ENCODE assay signal across 17 cellular contexts in genomic region chr10:124325658-124325965, GRCh38.
A peak's percentile ranks its signal among the peaks of the same experiment; 100 is the strongest.
DNase-seq lines count a peak whose midpoint lies in the region; ATAC-seq lines count a peak whose summit lies in the region.
"Had no signal": no experiment of that assay in that cellular context is flagged by ENCODE, and none has a peak within 500 bp of the region (broad histone marks: within the 10 kb centered on the region; RNA-seq: fewer than 3 reads in every experiment).

No MANE protein-coding gene starts in this region.

- H3K36me3 Mint-ChIP-seq in activated CD4-positive, alpha-beta memory T cell treated with anti-CD3 and anti-CD28 coated beads, Interleukin-2, amount 10 ng/mL, durations not matched to agents 7 days and 5 days (ENCODE audit: low read depth) = no peaks in the 10 kb centered on the region
- H3K36me3 Mint-ChIP-seq in activated CD4-positive, alpha-beta memory T cell treated with anti-CD3 and anti-CD28 coated beads for 36 hours = no peaks in the 10 kb centered on the region
- H3K36me3 Mint-ChIP-seq in dendritic cell treated with granulocyte-macrophage colony-stimulating factor and Interleukin-4, amounts not matched to agents 40 ng/mL and 50 ng/mL, for 4 days (ENCODE audit: low read depth) = no peaks in the 10 kb centered on the region
- no peaks in the 10 kb centered on the region for H3K36me3 Mint-ChIP-seq in naive thymus-derived CD4-positive, alpha-beta T cell
- H3K36me3 Mint-ChIP-seq: CD4-positive, alpha-beta memory T cell had no signal

- no peak overlapping the region for H3K4me3 Mint-ChIP-seq in activated CD4-positive, alpha-beta memory T cell treated with anti-CD3 and anti-CD28 coated beads, Interleukin-2, amount 10 ng/mL, durations not matched to agents 7 days and 5 days
- no peak overlapping the region for H3K4me3 Mint-ChIP-seq in activated CD4-positive, alpha-beta memory T cell treated with anti-CD3 and anti-CD28 coated beads for 36 hours
- H3K4me3 Mint-ChIP-seq in dendritic cell treated with granulocyte-macrophage colony-stimulating factor and Interleukin-4, amounts not matched to agents 40 ng/mL and 50 ng/mL, for 4 days = no peak overlapping the region
- no peak overlapping the region for H3K4me3 Mint-ChIP-seq in naive thymus-derived CD4-positive, alpha-beta T cell
- H3K4me3 Mint-ChIP-seq: CD4-positive, alpha-beta memory T cell; H9 had no signal

- peak; percentile 3 for DNase-seq in activated CD4-positive, alpha-beta memory T cell treated with anti-CD3 and anti-CD28 coated beads, Interleukin-2, amount 10 ng/mL, durations not matched to agents 7 days and 5 days
- no peak for DNase-seq in activated CD4-positive, alpha-beta memory T cell treated with anti-CD3 and anti-CD28 coated beads for 36 hours
- no peak for DNase-seq in naive thymus-derived CD4-positive, alpha-beta T cell
- DNase-seq in posterior vena cava (ENCODE audit: low spot score) = peak; percentile 53
- DNase-seq in activated naive CD4-positive, alpha-beta T cell (lab: John Stamatoyannopoulos, UW) = no peak
- DNase-seq in Right ventricle myocardium superior = no peak
- DNase-seq: AML-193; CD4-positive, alpha-beta memory T cell; DMS153; DMS79; GDM1; H9 had no signal

- no peaks in the 10 kb centered on the region for H3K4me1 Mint-ChIP-seq in activated CD4-positive, alpha-beta memory T cell treated with anti-CD3 and anti-CD28 coated beads, Interleukin-2, amount 10 ng/mL, durations not matched to agents 7 days and 5 days
- no peaks in the 10 kb centered on the region for H3K4me1 Mint-ChIP-seq in activated CD4-positive, alpha-beta memory T cell treated with anti-CD3 and anti-CD28 coated beads for 36 hours (ENCODE audit: low read depth)
- H3K4me1 Mint-ChIP-seq in dendritic cell treated with granulocyte-macrophage colony-stimulating factor and Interleukin-4, amounts not matched to agents 40 ng/mL and 50 ng/mL, for 4 days (ENCODE audit: low read depth) = peaks cover 62% of the 10 kb centered on the region
- H3K4me1 Mint-ChIP-seq in naive thymus-derived CD4-positive, alpha-beta T cell = peaks cover 0 to 6% (median 0%) of the 10 kb centered on the region in 7 donors
- H3K4me1 Mint-ChIP-seq: CD4-positive, alpha-beta memory T cell had no signal

- H3K36me3 ChIP-seq in naive thymus-derived CD4-positive, alpha-beta T cell (ENCODE audit: control insufficient read depth in 2 of 3, insufficient read depth in 3 of 3, low read length in 3 of 3) = no peaks in the 10 kb centered on the region

- no peak overlapping the region for H3K27ac ChIP-seq in naive thymus-derived CD4-positive, alpha-beta T cell (ENCODE audit: low read depth, low read length)
- H3K27ac ChIP-seq: 22Rv1, A549, C4-2B had no signal

- POLR2A ChIA-PET in activated CD4-positive, alpha-beta memory T cell treated with anti-CD3 and anti-CD28 coated beads, Interleukin-2, amount 10 ng/mL, durations not matched to agents 7 days and 5 days (lab: Charles Lee) = no interaction called here
- POLR2A ChIA-PET in activated CD4-positive, alpha-beta memory T cell treated with anti-CD3 and anti-CD28 coated beads for 36 hours (lab: Charles Lee) = no interaction called here
- POLR2A ChIA-PET in naive thymus-derived CD4-positive, alpha-beta T cell (lab: Charles Lee) = no interaction called here

- no peak overlapping the region for H3K27ac Mint-ChIP-seq in activated CD4-positive, alpha-beta memory T cell treated with anti-CD3 and anti-CD28 coated beads, Interleukin-2, amount 10 ng/mL, durations not matched to agents 7 days and 5 days
- H3K27ac Mint-ChIP-seq in activated CD4-positive, alpha-beta memory T cell treated with anti-CD3 and anti-CD28 coated beads for 36 hours = no peak overlapping the region
- peak overlapping the region; percentile 11 for H3K27ac Mint-ChIP-seq in dendritic cell treated with granulocyte-macrophage colony-stimulating factor and Interleukin-4, amounts not matched to agents 40 ng/mL and 50 ng/mL, for 4 days
- no peak overlapping the region for H3K27ac Mint-ChIP-seq in naive thymus-derived CD4-positive, alpha-beta T cell
- H3K27ac Mint-ChIP-seq: CD4-positive, alpha-beta memory T cell; H9 had no signal

- no peak overlapping the region for H3K4me3 ChIP-seq in naive thymus-derived CD4-positive, alpha-beta T cell (ENCODE audit: low read length)
- H3K4me3 ChIP-seq: A549 had no signal

- CTCF ChIA-PET in activated CD4-positive, alpha-beta memory T cell treated with anti-CD3 and anti-CD28 coated beads, Interleukin-2, amount 10 ng/mL, durations not matched to agents 7 days and 5 days (lab: Charles Lee) = no interaction called here
- CTCF ChIA-PET in activated CD4-positive, alpha-beta memory T cell treated with anti-CD3 and anti-CD28 coated beads for 36 hours (lab: Charles Lee) = no interaction called here
- CTCF ChIA-PET in naive thymus-derived CD4-positive, alpha-beta T cell (lab: Charles Lee) = no interaction called here

- peak; percentile 37 for ATAC-seq in naive thymus-derived CD4-positive, alpha-beta T cell
- ATAC-seq in HG03469 (IDR thresholded peaks at IDR 0.05; ENCODE audit: unreplicated experiment) = no peak
- no peak for ATAC-seq in Right ventricle myocardium superior (ENCODE audit: poor library complexity)
- ATAC-seq: A549 had no signal

- no peaks in the 10 kb centered on the region for H3K27me3 ChIP-seq in naive thymus-derived CD4-positive, alpha-beta T cell (ENCODE audit: control insufficient read depth in 2 of 2, insufficient read depth in 2 of 2, low read length in 2 of 2)

- no peaks in the 10 kb centered on the region for H3K27me3 Mint-ChIP-seq in activated CD4-positive, alpha-beta memory T cell treated with anti-CD3 and anti-CD28 coated beads, Interleukin-2, amount 10 ng/mL, durations not matched to agents 7 days and 5 days
- H3K27me3 Mint-ChIP-seq in activated CD4-positive, alpha-beta memory T cell treated with anti-CD3 and anti-CD28 coated beads for 36 hours = peaks cover 14% of the 10 kb centered on the region
- peaks cover 5% of the 10 kb centered on the region for H3K27me3 Mint-ChIP-seq in dendritic cell treated with granulocyte-macrophage colony-stimulating factor and Interleukin-4, amounts not matched to agents 40 ng/mL and 50 ng/mL, for 4 days
- peaks cover 2 to 13% (median 5%) of the 10 kb centered on the region in 5 donors for H3K27me3 Mint-ChIP-seq in naive thymus-derived CD4-positive, alpha-beta T cell

- intact Hi-C loops in activated CD4-positive, alpha-beta memory T cell treated with anti-CD3 and anti-CD28 coated beads for 36 hours (cut with micrococcal nuclease) = no loop called here
- intact Hi-C loops in dendritic cell treated with granulocyte-macrophage colony-stimulating factor and Interleukin-4, amounts not matched to agents 40 ng/mL and 50 ng/mL, for 4 days (cut with micrococcal nuclease) = no loop called here
- intact Hi-C loops in naive thymus-derived CD4-positive, alpha-beta T cell (cut with micrococcal nuclease) = no loop called here
- intact Hi-C loops in posterior vena cava (cut with DNase I) (no loop called here), Right ventricle myocardium superior (cut with DNase I) (no loop called here)

- H3K4me1 ChIP-seq in naive thymus-derived CD4-positive, alpha-beta T cell (ENCODE audit: control insufficient read depth in 2 of 2, insufficient read depth in 2 of 2, low read length in 2 of 2) = no peaks in the 10 kb centered on the region
- H3K4me1 ChIP-seq: A549 had no signal

- H3K9me3 ChIP-seq in naive thymus-derived CD4-positive, alpha-beta T cell (ENCODE audit: control insufficient read depth in 2 of 3, low read length in 3 of 3) = no peaks in the 10 kb centered on the region
- H3K9me3 ChIP-seq: A549 had no signal

- no peaks in the 10 kb centered on the region for H3K9me3 Mint-ChIP-seq in activated CD4-positive, alpha-beta memory T cell treated with anti-CD3 and anti-CD28 coated beads, Interleukin-2, amount 10 ng/mL, durations not matched to agents 7 days and 5 days
- H3K9me3 Mint-ChIP-seq in activated CD4-positive, alpha-beta memory T cell treated with anti-CD3 and anti-CD28 coated beads for 36 hours = no peaks in the 10 kb centered on the region
- H3K9me3 Mint-ChIP-seq in dendritic cell treated with granulocyte-macrophage colony-stimulating factor and Interleukin-4, amounts not matched to agents 40 ng/mL and 50 ng/mL, for 4 days = no peaks in the 10 kb centered on the region
- H3K9me3 Mint-ChIP-seq in naive thymus-derived CD4-positive, alpha-beta T cell = peaks cover 0 to 2% (median 0%) of the 10 kb centered on the region in 11 donors
- H3K9me3 Mint-ChIP-seq: H9 had no signal

Comparison
In these comparisons a context has a peak if more than half of its experiments do, and no peak if none do; other contexts are left out.
1. DNase-seq: peak in activated CD4-positive, alpha-beta memory T cell treated with anti-CD3 and anti-CD28 coated beads, Interleukin-2, amount 10 ng/mL, durations not matched to agents 7 days and 5 days (single experiment) and posterior vena cava (single experiment); none in activated CD4-positive, alpha-beta memory T cell treated with anti-CD3 and anti-CD28 coated beads for 36 hours (single experiment), naive thymus-derived CD4-positive, alpha-beta T cell (0 of 9), activated naive CD4-positive, alpha-beta T cell (0 of 4) and Right ventricle myocardium superior (single experiment).